25 cellular contexts compared by ENCODE assay signal in the genomic region with DNA sequence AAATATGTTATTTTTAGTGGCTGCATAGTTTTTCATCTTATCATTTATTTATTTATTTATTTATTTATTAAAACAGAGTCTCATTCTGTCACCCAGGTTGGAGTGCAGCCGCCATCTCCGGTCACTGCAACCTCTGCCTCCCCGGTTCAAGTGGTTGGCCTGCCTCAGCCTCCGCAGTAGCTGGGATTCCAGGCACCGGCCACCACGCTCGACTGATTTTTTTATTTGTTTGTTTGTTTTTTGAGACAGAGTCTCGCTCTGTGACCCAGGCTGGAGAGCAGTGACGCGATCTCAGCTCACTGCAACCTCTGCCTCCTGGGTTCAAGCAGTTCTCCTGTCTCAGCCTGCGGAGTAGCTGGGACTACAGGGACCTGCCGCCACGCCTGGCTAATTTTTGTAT.
DNase-seq lines count a peak whose midpoint lies in the region; ATAC-seq and TF ChIP-seq lines count a peak whose summit lies in the region.
"Had no signal": no experiment of that assay in that cellular context is flagged by ENCODE, and none has a peak within 500 bp of the region (broad histone marks: within the 10 kb centered on the region; RNA-seq: fewer than 3 reads in every experiment).

No MANE protein-coding gene starts in this region.

- WGBS in aorta, 2 donors: 43 to 50% methylated on average over 13 of the region's 13 CpGs

- H3K36me3 ChIP-seq in ascending aorta (no peaks in the 10 kb centered on the region), parathyroid adenoma (ENCODE audit: control insufficient read depth, insufficient read depth, low read length) (no peaks in the 10 kb centered on the region), aorta (ENCODE audit: control insufficient read depth in 1 of 2, insufficient read depth in 2 of 2, low read length in 1 of 2) (no peaks in the 10 kb centered on the region)
- H3K36me3 ChIP-seq: HAP-1, SJCRH30 had no signal

- no peaks in the 10 kb centered on the region for H3K27me3 Mint-ChIP-seq in progenitor cell of endocrine pancreas
- H3K27me3 Mint-ChIP-seq: B cell; CD4-positive, CD25-positive, alpha-beta regulatory T cell had no signal

- H3K4me3 Mint-ChIP-seq in progenitor cell of endocrine pancreas (ENCODE audit: low read depth): no peak overlapping the region
- H3K4me3 Mint-ChIP-seq: B cell; CD4-positive, CD25-positive, alpha-beta regulatory T cell; GM23338 had no signal

- H3K9me3 ChIP-seq in ascending aorta (no peaks in the 10 kb centered on the region), parathyroid adenoma (ENCODE audit: control insufficient read depth, low read length) (no peaks in the 10 kb centered on the region), aorta (ENCODE audit: control insufficient read depth, low read length) (no peaks in the 10 kb centered on the region)
- H3K9me3 ChIP-seq: HAP-1, SJCRH30 had no signal

- no peaks in the 10 kb centered on the region for H3K9me3 Mint-ChIP-seq in progenitor cell of endocrine pancreas (ENCODE audit: low read depth)
- H3K9me3 Mint-ChIP-seq: GM23338 had no signal

- no peak for ATAC-seq in Right ventricle myocardium inferior
- no peak for ATAC-seq in Right ventricle myocardium superior (ENCODE audit: poor library complexity)
- peak; percentile 69 for ATAC-seq in aorta (ENCODE audit: low FRiP score)
- ATAC-seq: GM23338, HepG2, K562, Panc1 had no signal

- no peak overlapping the region for H3K27ac Mint-ChIP-seq in progenitor cell of endocrine pancreas
- H3K27ac Mint-ChIP-seq: B cell; CD4-positive, CD25-positive, alpha-beta regulatory T cell; GM23338 had no signal

- TF ChIP-seq CTCF in ascending aorta (IDR thresholded peaks at IDR 0.05) (no peak), parathyroid adenoma (IDR thresholded peaks at IDR 0.05) (no peak), progenitor cell of endocrine pancreas (IDR thresholded peaks at IDR 0.05; ENCODE audit: unreplicated experiment) (no peak)

- no peak overlapping the region for H3K4me2 ChIP-seq in parathyroid adenoma (ENCODE audit: low read length)
- H3K4me2 ChIP-seq: GM23338 had no signal

- no peaks in the 10 kb centered on the region for H3K4me1 Mint-ChIP-seq in progenitor cell of endocrine pancreas (ENCODE audit: low read depth)
- H3K4me1 Mint-ChIP-seq: B cell; CD4-positive, CD25-positive, alpha-beta regulatory T cell had no signal

- H3K27ac ChIP-seq in ascending aorta (peak overlapping the region; percentile 72 to 79), parathyroid adenoma (peak overlapping the region; percentile 24), aorta (ENCODE audit: low read depth in 1 of 2, low read length in 2 of 2) (peak overlapping the region in 1 of 2 donors; percentile 17)
- H3K27ac ChIP-seq: HL-60, SJCRH30 had no signal

- intact Hi-C loops in Right ventricle myocardium inferior (cut with DNase I) (loop anchor here (10.0 kb wide), 1 partner anchor 69 kb away; no protein-coding TSS in a partner anchor), Right ventricle myocardium superior (cut with DNase I) (no loop called here), ascending aorta (cut with DNase I) (loop anchor here (2.0 to 5.0 kb wide), 3 partner anchors 73 to 91 kb away; no protein-coding TSS in a partner anchor), aorta (cut with DNase I) (no loop called here)

- no peaks in the 10 kb centered on the region for H3K36me3 Mint-ChIP-seq in progenitor cell of endocrine pancreas (ENCODE audit: insufficient read depth)
- H3K36me3 Mint-ChIP-seq: CD4-positive, CD25-positive, alpha-beta regulatory T cell had no signal

- no peaks in the 10 kb centered on the region for H3K79me2 ChIP-seq in parathyroid adenoma

- DNase-seq in Right ventricle myocardium inferior (ENCODE audit: missing footprints): peak; percentile 60
- DNase-seq in Right ventricle myocardium superior: no peak
- DNase-seq in ascending aorta (ENCODE audit: low spot score in 2 of 2): peak in 1 of 2 donors; percentile 69
- DNase-seq in aorta: peak in 1 of 2 donors; percentile 53
- DNase-seq in DMS153 (lab: John Stamatoyannopoulos, UW): no peak
- DNase-seq in activated CD4-positive, alpha-beta T cell treated with anti-CD3 and anti-CD28 coated beads, Interleukin-2, amount 50 U/mL, for 1 hour: no peak
- no peak for DNase-seq in progenitor cell of endocrine pancreas (ENCODE audit: low spot score, unreplicated experiment)
- DNase-seq: CD4-positive, CD25-positive, alpha-beta regulatory T cell; DND-41; MM.1S; NCI-H1048; NCI-H1417 treated with DMSO at 0.1 percent for 48 hours; NCI-H187 treated with DMSO at 0.1 percent for 48 hours; NCI-H226; NCI-H510A treated with DMSO at 0.1 percent for 48 hours; NCI-H748 treated with DMSO at 0.1 percent for 48 hours; SJCRH30 had no signal

- H3K27me3 ChIP-seq in ascending aorta (no peaks in the 10 kb centered on the region), parathyroid adenoma (ENCODE audit: control insufficient read depth, insufficient read depth, low read length) (no peaks in the 10 kb centered on the region), aorta (ENCODE audit: control insufficient read depth in 1 of 2, insufficient read depth in 2 of 2, low read length in 1 of 2) (no peaks in the 10 kb centered on the region)
- H3K27me3 ChIP-seq: SJCRH30 had no signal

- no peak overlapping the region for H3K4me3 ChIP-seq in ascending aorta
- H3K4me3 ChIP-seq in parathyroid adenoma (ENCODE audit: low read depth, low read length): no peak overlapping the region
- H3K4me3 ChIP-seq in aorta (ENCODE audit: low read length in 2 of 2): no peak overlapping the region
- H3K4me3 ChIP-seq: GM23338, HAP-1, K562, SJCRH30 had no signal

- peaks cover 0 to 24% of the 10 kb centered on the region in 2 donors for H3K4me1 ChIP-seq in ascending aorta
- no peaks in the 10 kb centered on the region for H3K4me1 ChIP-seq in parathyroid adenoma
- peaks cover 0 to 9% of the 10 kb centered on the region in 2 donors for H3K4me1 ChIP-seq in aorta (ENCODE audit: control insufficient read depth in 1 of 2, insufficient read depth in 2 of 2, low read length in 2 of 2)
- H3K4me1 ChIP-seq: HAP-1, SJCRH30 had no signal

- no peak overlapping the region for H2AFZ ChIP-seq in parathyroid adenoma
- H2AFZ ChIP-seq: GM23338 had no signal

- H3K9ac ChIP-seq in parathyroid adenoma: no peak overlapping the region

Comparison
In these comparisons a context has a peak if more than half of its experiments do, and no peak if none do; other contexts are left out.
1. intact Hi-C loops: an anchor here in Right ventricle myocardium inferior (10.0 kb wide) and ascending aorta (2.0 to 5.0 kb wide); none called in Right ventricle myocardium superior and aorta.